Comparison of ENCODE assay signal across 10 cellular contexts in the genomic region with DNA sequence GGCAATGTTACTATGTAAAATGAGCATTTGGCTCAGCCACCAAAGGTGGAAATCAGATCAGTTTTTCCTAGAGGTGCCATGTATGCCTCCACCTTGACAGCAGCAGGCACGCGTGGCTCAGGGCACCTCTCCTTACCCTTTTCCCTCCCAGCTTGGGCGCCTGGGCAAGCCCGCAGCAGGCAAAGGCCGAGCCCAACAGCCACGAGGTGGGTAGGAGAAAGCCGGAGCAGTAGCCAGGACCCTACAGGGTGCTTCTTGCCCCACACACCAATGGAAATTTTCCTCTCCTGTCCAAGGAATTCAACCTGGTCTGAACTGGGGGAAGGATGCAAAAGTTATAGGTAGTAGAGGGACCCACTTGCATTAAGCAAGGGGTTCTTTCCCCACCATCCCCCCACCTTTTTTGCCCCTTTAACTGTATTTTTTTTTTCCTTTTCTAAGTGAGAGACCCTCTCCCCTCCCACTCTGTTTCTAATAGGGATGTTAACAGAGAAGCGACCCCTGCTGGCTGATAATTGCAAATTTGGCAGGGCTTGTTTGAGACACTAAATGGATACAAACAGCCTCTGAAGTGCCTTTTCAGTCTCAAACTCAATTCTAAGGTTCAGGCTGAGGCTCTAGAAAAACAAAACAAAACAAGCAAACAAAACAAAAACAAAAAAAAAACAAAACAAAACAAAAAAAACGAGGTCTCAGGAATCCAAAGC.
A peak's percentile ranks its signal among the peaks of the same experiment; 100 is the strongest.
DNase-seq lines count a peak whose midpoint lies in the region; ATAC-seq and TF ChIP-seq lines count a peak whose summit lies in the region.
"Had no signal": no experiment of that assay in that cellular context is flagged by ENCODE, and none has a peak within 500 bp of the region (broad histone marks: within the 10 kb centered on the region; RNA-seq: fewer than 3 reads in every experiment).

No MANE protein-coding gene starts in this region.

- H3K27me3 Mint-ChIP-seq in MCF 10A (ENCODE audit: insufficient read depth, unreplicated experiment) (no peaks in the 10 kb centered on the region), endothelial cell (ENCODE audit: unreplicated experiment) (no peaks in the 10 kb centered on the region)

- no TSS peak for BruUV-seq in MCF 10A (replicated peaks; lab: Mats Ljungman, UMichigan)

- no peak overlapping the region for H2AFZ ChIP-seq in smooth muscle cell (ENCODE audit: low read depth)

- no peak for ATAC-seq in GM19452 (IDR thresholded peaks at IDR 0.05; ENCODE audit: unreplicated experiment)

- H3K79me2 ChIP-seq in smooth muscle cell (ENCODE audit: low read depth), result no peaks in the 10 kb centered on the region

- intact Hi-C loops in MCF 10A (cut with micrococcal nuclease), result no loop called here
- intact Hi-C loops in breast epithelium (cut with DNase I; ENCODE audit: low total_unique reads), result no loop called here

- no peaks in the 10 kb centered on the region for H3K36me3 Mint-ChIP-seq in MCF 10A (ENCODE audit: insufficient read depth, unreplicated experiment)
- peaks cover 4% of the 10 kb centered on the region for H3K36me3 Mint-ChIP-seq in endothelial cell (ENCODE audit: low read depth, unreplicated experiment)
- H3K36me3 Mint-ChIP-seq: CD14-positive monocyte had no signal

- H3K4me1 Mint-ChIP-seq in MCF 10A (ENCODE audit: insufficient read depth, unreplicated experiment) (peaks cover 20% of the 10 kb centered on the region), endothelial cell (ENCODE audit: unreplicated experiment) (peaks cover 14% of the 10 kb centered on the region)
- H3K4me1 Mint-ChIP-seq: CD14-positive monocyte had no signal

- no peaks in the 10 kb centered on the region for H4K20me1 ChIP-seq in smooth muscle cell (ENCODE audit: low read depth)

- CTCF ChIA-PET in MCF 10A (lab: Yijun Ruan, JAX), result interaction anchor here (0.8 to 1.0 kb wide), 2 partner anchors 106 to 614 kb away, joined by 4 to 7 read pairs; no protein-coding TSS in a partner anchor

- peak; percentile 46 for TF ChIP-seq CTCF in MCF 10A (IDR thresholded peaks at IDR 0.05; ENCODE audit: unreplicated experiment)
- TF ChIP-seq CTCF in breast epithelium (IDR thresholded peaks at IDR 0.05), result no peak
- TF ChIP-seq CTCF in endothelial cell (IDR thresholded peaks at IDR 0.05; ENCODE audit: unreplicated experiment), result peak; percentile 64
- TF ChIP-seq CTCF in smooth muscle cell (IDR thresholded peaks at IDR 0.05; ENCODE audit: borderline replicate concordance, insufficient read depth, poor library complexity, severe bottlenecking), result peak; percentile 65

- H3K4me1 ChIP-seq in breast epithelium, result no peaks in the 10 kb centered on the region
- H3K4me1 ChIP-seq in smooth muscle cell (ENCODE audit: low read depth), result no peaks in the 10 kb centered on the region

- H3K4me3 Mint-ChIP-seq in MCF 10A (ENCODE audit: unreplicated experiment) (no peak overlapping the region), endothelial cell (ENCODE audit: unreplicated experiment) (no peak overlapping the region)
- H3K4me3 Mint-ChIP-seq: CD14-positive monocyte had no signal

- 65% methylated on average over 9 of the region's 9 CpGs for WGBS in smooth muscle cell (ENCODE audit: low lambda C conversion rate)

- H3K9ac ChIP-seq in smooth muscle cell (ENCODE audit: low read depth), result no peak overlapping the region

- no peak for TF ChIP-seq POLR2A in breast epithelium (IDR thresholded peaks at IDR 0.05)

- H3K9me3 ChIP-seq in breast epithelium (no peaks in the 10 kb centered on the region), smooth muscle cell (replicated peaks; ENCODE audit: low read depth) (no peaks in the 10 kb centered on the region)
- H3K9me3 ChIP-seq: neutrophil had no signal

- H3K27ac Mint-ChIP-seq in MCF 10A (ENCODE audit: low read depth, unreplicated experiment), result no peak overlapping the region
- H3K27ac Mint-ChIP-seq in endothelial cell (ENCODE audit: unreplicated experiment), result no peak overlapping the region
- H3K27ac Mint-ChIP-seq: CD14-positive monocyte had no signal

- DNase-seq in MCF 10A (ENCODE audit: unreplicated experiment), result peak; percentile 42
- no peak for DNase-seq in breast epithelium (ENCODE audit: low spot score in 2 of 2)
- DNase-seq in NCI-H69 (lab: John Stamatoyannopoulos, UW), result peak; percentile 22
- peak; percentile 39 for DNase-seq in endothelial cell (ENCODE audit: low spot score)
- no peak for DNase-seq in smooth muscle cell (lab: John Stamatoyannopoulos, UW; ENCODE audit: unreplicated experiment)
- DNase-seq in occipital lobe (lab: John Stamatoyannopoulos, UW), result no peak
- no peak for DNase-seq in activated CD4-positive, CD25-positive, alpha-beta regulatory T cell (lab: John Stamatoyannopoulos, UW)

- POLR2A ChIA-PET in MCF 10A (lab: Yijun Ruan, JAX), result no interaction called here

- no peaks in the 10 kb centered on the region for H3K36me3 ChIP-seq in breast epithelium
- H3K36me3 ChIP-seq in smooth muscle cell (ENCODE audit: low read depth), result no peaks in the 10 kb centered on the region
- H3K36me3 ChIP-seq: neutrophil had no signal

- H3K4me2 ChIP-seq in smooth muscle cell, result no peak overlapping the region

- H3F3A ChIP-seq in smooth muscle cell (ENCODE audit: low read depth), result no peaks in the 10 kb centered on the region

- H3K9me3 Mint-ChIP-seq in MCF 10A (ENCODE audit: unreplicated experiment) (no peaks in the 10 kb centered on the region), endothelial cell (ENCODE audit: unreplicated experiment) (no peaks in the 10 kb centered on the region)

- H3K27ac ChIP-seq in breast epithelium (no peak overlapping the region), smooth muscle cell (ENCODE audit: low read depth) (no peak overlapping the region)
- H3K27ac ChIP-seq: neutrophil had no signal

- H3K27me3 ChIP-seq in breast epithelium, result no peaks in the 10 kb centered on the region
- H3K27me3 ChIP-seq in smooth muscle cell (ENCODE audit: low read depth), result no peaks in the 10 kb centered on the region
- H3K27me3 ChIP-seq: neutrophil had no signal

- H3K4me3 ChIP-seq in breast epithelium (no peak overlapping the region), smooth muscle cell (no peak overlapping the region)

Comparison
In these comparisons a context has a peak if more than half of its experiments do, and no peak if none do; other contexts are left out.
1. DNase-seq: peak in MCF 10A (single experiment), NCI-H69 (single experiment) and endothelial cell (single experiment); none in breast epithelium (0 of 2), smooth muscle cell (single experiment), occipital lobe (single experiment) and activated CD4-positive, CD25-positive, alpha-beta regulatory T cell (0 of 4).
2. CTCF ChIP-seq: peak in MCF 10A (single experiment), endothelial cell (single experiment) and smooth muscle cell (single experiment); none in breast epithelium (0 of 3).